Comparison of ENCODE assay signal across 9 cellular contexts in the genomic region with DNA sequence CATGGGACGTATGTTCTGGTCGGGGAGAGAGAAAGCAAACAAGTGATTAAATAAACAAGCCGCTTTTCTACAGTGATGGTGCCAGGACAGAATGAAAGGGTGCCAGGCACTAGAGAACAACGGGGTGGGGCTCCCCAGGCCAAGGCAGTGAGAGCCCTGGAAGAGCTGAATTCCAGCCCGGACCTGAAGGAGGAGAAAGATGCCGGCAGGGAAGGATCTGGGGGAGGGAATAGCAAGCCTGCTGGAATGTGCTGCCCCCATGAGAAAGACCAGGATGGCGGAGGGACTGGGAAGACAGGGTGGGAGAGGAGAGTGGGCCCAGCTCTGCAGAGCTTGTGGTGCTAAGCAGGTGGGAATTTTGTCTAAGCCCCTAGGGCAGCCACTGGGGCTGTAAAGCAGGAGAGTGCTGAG. TPM values are rescaled to one million over a fixed set of nuclear protein-coding genes. Genes with fewer than 3 reads are reported as not detected.
DNase-seq lines count a peak whose midpoint lies in the region; ATAC-seq lines count a peak whose summit lies in the region.
"Had no signal": no experiment of that assay in that cellular context is flagged by ENCODE, and none has a peak within 500 bp of the region (broad histone marks: within the 10 kb centered on the region; RNA-seq: fewer than 3 reads in every experiment).

No MANE protein-coding gene starts in this region.

- intact Hi-C loops in sciatic nerve (cut with DNase I): no loop called here

- peaks cover 62% of the 10 kb centered on the region for H3K4me1 ChIP-seq in adipocyte (ENCODE audit: control insufficient read depth, insufficient read depth, low read length)

- peak overlapping the region; percentile 76 for H3K9ac ChIP-seq in adipocyte (ENCODE audit: low read length)

- no peak overlapping the region for H3K4me3 ChIP-seq in adipocyte (ENCODE audit: low read length)

- no peaks in the 10 kb centered on the region for H3K27me3 ChIP-seq in adipocyte (replicated peaks; ENCODE audit: control insufficient read depth, insufficient read depth, low read length)

- no peaks in the 10 kb centered on the region for H3K9me3 ChIP-seq in adipocyte (ENCODE audit: control insufficient read depth, low read length)

- peak; percentile 22 for DNase-seq in ELR (ENCODE audit: low read depth)
- DNase-seq in adipocyte (ENCODE audit: low read depth): peak; percentile 44
- peak; percentile 87 for DNase-seq in islet precursor cell
- no peak for DNase-seq in sciatic nerve (ENCODE audit: low spot score)
- DNase-seq in stimulated activated naive CD4-positive, alpha-beta T cell (lab: John Stamatoyannopoulos, UW): no peak
- DNase-seq in NCI-H345 treated with DMSO at 0.1 percent for 48 hours (lab: John Stamatoyannopoulos, UW; ENCODE audit: unreplicated experiment): no peak
- no peak for DNase-seq in AML-193 (lab: John Stamatoyannopoulos, UW)
- DNase-seq: central memory CD4-positive, alpha-beta T cell had no signal

- H3K36me3 ChIP-seq in adipocyte (ENCODE audit: control insufficient read depth, insufficient read depth, low read length, severe bottlenecking): peaks cover 19% of the 10 kb centered on the region

- ATAC-seq in sciatic nerve (peak; percentile 15), GM21515 (IDR thresholded peaks at IDR 0.05; ENCODE audit: unreplicated experiment) (no peak)

RNA-seq across cellular contexts. Expression of a gene that starts 7.5 kb away (rescaled TPM):
- total RNA-seq in sciatic nerve: 32.6 TPM

RNA-seq across cellular contexts. Expression of a gene that starts 54.1 kb away (rescaled TPM):
- 80.5 TPM for total RNA-seq in sciatic nerve

Comparison
In these comparisons a context has a peak if more than half of its experiments do, and no peak if none do; other contexts are left out.
1. DNase-seq: peak in ELR (single experiment), adipocyte (single experiment) and islet precursor cell (single experiment); none in sciatic nerve (single experiment), stimulated activated naive CD4-positive, alpha-beta T cell (0 of 6), NCI-H345 treated with DMSO at 0.1 percent for 48 hours (single experiment) and AML-193 (0 of 2).